ENCODE assay signal across 8 cellular contexts in the genomic region with DNA sequence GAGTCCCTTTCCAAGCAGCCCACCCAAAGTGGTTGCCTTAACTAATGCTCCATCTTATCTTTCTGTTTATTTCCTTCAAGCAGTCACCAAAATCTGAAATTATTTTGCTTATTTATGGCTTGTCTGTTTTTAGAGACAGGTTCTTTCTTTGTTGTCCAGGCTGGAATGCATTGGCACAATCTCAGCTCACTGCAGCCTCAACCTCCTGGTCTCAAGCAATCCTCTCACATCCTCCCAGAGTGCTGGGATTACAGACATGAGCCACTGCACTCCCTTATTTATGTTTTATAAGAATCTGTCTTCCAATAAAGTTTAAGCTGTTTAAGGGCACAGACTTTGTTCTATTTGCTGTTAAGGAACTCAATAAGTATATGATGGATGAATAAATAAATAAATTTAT.
"Had no signal": no experiment of that assay in that cellular context is flagged by ENCODE, and none has a peak within 500 bp of the region (broad histone marks: within the 10 kb centered on the region; RNA-seq: fewer than 3 reads in every experiment).

No MANE protein-coding gene starts in this region.

- H3K27ac ChIP-seq: GM23248 had no signal

- DNase-seq: GM23248, GOT3, H7, H9, HCEC 1CT, HFFc6 had no signal

- H3K9me3 Mint-ChIP-seq: GM23338, H9 had no signal

- H3K9ac ChIP-seq: GM23248 had no signal

- H3K4me1 Mint-ChIP-seq: GM23338, H9 had no signal

- H3K4me3 Mint-ChIP-seq: GM23338, H9, HFFc6 had no signal

- H3K36me3 ChIP-seq: HAP-1 had no signal

- H3K9me3 ChIP-seq: HAP-1 had no signal

- H3K4me2 ChIP-seq: GM23338 had no signal

- H3K27ac Mint-ChIP-seq: GM23338, H9, HFFc6 had no signal

- H3K4me3 ChIP-seq: GM23248, GM23338, HAP-1 had no signal

- H3K4me1 ChIP-seq: HAP-1 had no signal

- H2AFZ ChIP-seq: GM23248, GM23338 had no signal
